Comparison of ENCODE assay signal across 8 cellular contexts in the genomic region with DNA sequence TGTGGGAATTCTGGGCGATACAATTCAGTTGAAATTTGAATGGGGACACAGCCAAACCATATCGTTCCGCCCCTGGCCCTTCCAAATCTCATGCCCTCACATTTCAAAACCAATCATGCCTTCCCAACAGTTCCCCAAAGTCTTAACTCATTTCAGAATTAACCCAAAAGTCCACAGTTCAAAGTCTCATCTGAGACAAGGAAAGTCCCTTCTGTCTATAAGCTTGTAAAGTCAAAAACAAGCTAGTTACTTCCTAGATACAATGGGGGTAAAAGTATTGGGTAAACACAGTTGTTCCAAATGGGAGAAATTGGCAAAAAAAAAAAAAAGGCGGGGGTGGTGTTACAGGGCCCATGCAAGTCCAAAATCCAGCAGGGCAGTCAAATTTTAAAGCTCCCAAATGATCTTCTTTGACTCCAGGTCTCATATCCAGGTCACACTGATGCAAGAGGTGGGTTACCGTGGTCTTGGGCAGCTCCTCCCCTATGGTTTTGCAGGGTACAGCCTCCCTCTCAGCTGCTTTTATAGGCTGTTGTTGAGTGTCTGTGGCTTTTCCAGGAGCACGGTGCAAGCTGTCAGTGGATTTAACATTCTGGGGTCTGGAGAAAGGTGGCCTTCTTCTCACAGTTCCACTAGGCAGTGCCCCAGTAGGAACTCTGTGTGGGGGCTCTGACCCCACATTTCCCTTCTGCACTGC.
DNase-seq lines count a peak whose midpoint lies in the region; ATAC-seq lines count a peak whose summit lies in the region.
"Not testable (repeated sequence)": the region's sequence is repeated elsewhere in the genome, so short reads cannot be mapped to it uniquely, and the experiment has no call there.

No MANE protein-coding gene starts in this region.

- CTCF ChIA-PET in CD8-positive, alpha-beta memory T cell (lab: Charles Lee): interaction anchor here (0.9 to 1.6 kb wide), 3 partner anchors 8 to 77 kb away, joined by 3 to 6 read pairs (median 3); no protein-coding TSS in a partner anchor
- CTCF ChIA-PET in activated CD8-positive, alpha-beta memory T cell treated with anti-CD3 and anti-CD28 coated beads, Interleukin-2, amount 10 ng/mL, durations not matched to agents 7 days and 5 days (lab: Charles Lee): interaction anchor here (1.1 kb wide), 2 partner anchors 9 to 10 kb away, joined by 3 read pairs; no protein-coding TSS in a partner anchor

- POLR2A ChIA-PET in CD8-positive, alpha-beta memory T cell (lab: Charles Lee); activated naive CD8-positive, alpha-beta T cell treated with anti-CD3 and anti-CD28 coated beads, Interleukin-2, amount 10 ng/mL, durations not matched to agents 7 days and 5 days (lab: Charles Lee): not testable (repeated sequence)

- not testable (repeated sequence) for DNase-seq in CD8-positive, alpha-beta memory T cell; activated naive CD8-positive, alpha-beta T cell treated with anti-CD3 and anti-CD28 coated beads, Interleukin-2, amount 10 ng/mL, durations not matched to agents 7 days and 5 days; stimulated activated effector memory CD8-positive, alpha-beta T cell treated with anti-CD3 and anti-CD28 coated beads, Interleukin-12 subunit alpha, Interleukin-12 subunit beta, amount 100 ng/mL, for 72 hours (ENCODE audit: low spot score in 2 of 2)
- DNase-seq in activated CD8-positive, alpha-beta memory T cell treated with anti-CD3 and anti-CD28 coated beads, Interleukin-2, amount 10 ng/mL, durations not matched to agents 7 days and 5 days: peak; percentile 64
- DNase-seq in islet precursor cell (peak; percentile 39), myocyte (ENCODE audit: low read depth) (peak; percentile 55)

- peak; percentile 47 for ATAC-seq in activated CD8-positive, alpha-beta memory T cell treated with anti-CD3 and anti-CD28 coated beads, Interleukin-2, amount 10 ng/mL, durations not matched to agents 7 days and 5 days
- ATAC-seq in activated naive CD8-positive, alpha-beta T cell treated with anti-CD3 and anti-CD28 coated beads, Interleukin-2, amount 10 ng/mL, durations not matched to agents 7 days and 5 days (ENCODE audit: low read depth): peak; percentile 39
- ATAC-seq in stimulated activated effector memory CD8-positive, alpha-beta T cell treated with anti-CD3 and anti-CD28 coated beads, Interleukin-12 subunit alpha, Interleukin-12 subunit beta, amount 100 ng/mL, for 72 hours: peak; percentile 55

- not testable (repeated sequence) for H3K27me3 Mint-ChIP-seq in CD8-positive, alpha-beta memory T cell; T-helper 1 cell treated with Interleukin-12 subunit alpha and Interleukin-12 subunit beta and Interleukin-4 antibody, amounts not matched to agents 30 μg/mL and 1 μg/mL, for 36 hours (ENCODE audit: low read depth); activated CD8-positive, alpha-beta memory T cell treated with anti-CD3 and anti-CD28 coated beads, Interleukin-2, amount 10 ng/mL, durations not matched to agents 7 days and 5 days; activated naive CD8-positive, alpha-beta T cell treated with anti-CD3 and anti-CD28 coated beads, Interleukin-2, amount 10 ng/mL, durations not matched to agents 7 days and 5 days

- H3K9me3 ChIP-seq in CD8-positive, alpha-beta memory T cell (ENCODE audit: low read length): not testable (repeated sequence)
- H3K9me3 ChIP-seq in KOPT-K1 (ENCODE audit: insufficient read depth, low read length, poor library complexity, severe bottlenecking): peaks cover 13% of the 10 kb centered on the region

- H3K27ac ChIP-seq in CD8-positive, alpha-beta memory T cell (ENCODE audit: low read depth, low read length): not testable (repeated sequence)
- H3K27ac ChIP-seq in KOPT-K1 (ENCODE audit: low read depth, low read length, poor library complexity, severe bottlenecking): peak overlapping the region; percentile 59

- peaks cover 27% of the 10 kb centered on the region for H3K4me1 ChIP-seq in CD8-positive, alpha-beta memory T cell (ENCODE audit: insufficient read depth, low read length)

- H3K4me3 Mint-ChIP-seq in CD8-positive, alpha-beta memory T cell: peak overlapping the region in 4 of 7 donors; percentile 19 to 73 (median 30)
- H3K4me3 Mint-ChIP-seq in T-helper 1 cell treated with Interleukin-12 subunit alpha and Interleukin-12 subunit beta and Interleukin-4 antibody, amounts not matched to agents 30 μg/mL and 1 μg/mL, for 36 hours: peak overlapping the region; percentile 43
- H3K4me3 Mint-ChIP-seq in activated CD8-positive, alpha-beta memory T cell treated with anti-CD3 and anti-CD28 coated beads, Interleukin-2, amount 10 ng/mL, durations not matched to agents 7 days and 5 days: not testable (repeated sequence)
- H3K4me3 Mint-ChIP-seq in activated naive CD8-positive, alpha-beta T cell treated with anti-CD3 and anti-CD28 coated beads, Interleukin-2, amount 10 ng/mL, durations not matched to agents 7 days and 5 days: peak overlapping the region; percentile 6
- peak overlapping the region; percentile 74 for H3K4me3 Mint-ChIP-seq in stimulated activated effector memory CD8-positive, alpha-beta T cell treated with anti-CD3 and anti-CD28 coated beads, Interleukin-12 subunit alpha, Interleukin-12 subunit beta, amount 100 ng/mL, for 72 hours

- H3K4me1 Mint-ChIP-seq in CD8-positive, alpha-beta memory T cell: peaks cover 62 to 76% (median 68%) of the 10 kb centered on the region in 3 donors
- H3K4me1 Mint-ChIP-seq in T-helper 1 cell treated with Interleukin-12 subunit alpha and Interleukin-12 subunit beta and Interleukin-4 antibody, amounts not matched to agents 30 μg/mL and 1 μg/mL, for 36 hours (ENCODE audit: low read depth): peaks cover 43% of the 10 kb centered on the region
- peaks cover 49% of the 10 kb centered on the region for H3K4me1 Mint-ChIP-seq in activated CD8-positive, alpha-beta memory T cell treated with anti-CD3 and anti-CD28 coated beads, Interleukin-2, amount 10 ng/mL, durations not matched to agents 7 days and 5 days
- peaks cover 39% of the 10 kb centered on the region for H3K4me1 Mint-ChIP-seq in activated naive CD8-positive, alpha-beta T cell treated with anti-CD3 and anti-CD28 coated beads, Interleukin-2, amount 10 ng/mL, durations not matched to agents 7 days and 5 days
- peaks cover 89% of the 10 kb centered on the region for H3K4me1 Mint-ChIP-seq in stimulated activated effector memory CD8-positive, alpha-beta T cell treated with anti-CD3 and anti-CD28 coated beads, Interleukin-12 subunit alpha, Interleukin-12 subunit beta, amount 100 ng/mL, for 72 hours

- peaks cover 5 to 22% (median 14%) of the 10 kb centered on the region in 3 donors for H3K36me3 Mint-ChIP-seq in CD8-positive, alpha-beta memory T cell
- H3K36me3 Mint-ChIP-seq in T-helper 1 cell treated with Interleukin-12 subunit alpha and Interleukin-12 subunit beta and Interleukin-4 antibody, amounts not matched to agents 30 μg/mL and 1 μg/mL, for 36 hours (ENCODE audit: low read depth): peaks cover 29% of the 10 kb centered on the region
- peaks cover 32% of the 10 kb centered on the region for H3K36me3 Mint-ChIP-seq in activated CD8-positive, alpha-beta memory T cell treated with anti-CD3 and anti-CD28 coated beads, Interleukin-2, amount 10 ng/mL, durations not matched to agents 7 days and 5 days
- H3K36me3 Mint-ChIP-seq in activated naive CD8-positive, alpha-beta T cell treated with anti-CD3 and anti-CD28 coated beads, Interleukin-2, amount 10 ng/mL, durations not matched to agents 7 days and 5 days: peaks cover 24% of the 10 kb centered on the region
- H3K36me3 Mint-ChIP-seq in stimulated activated effector memory CD8-positive, alpha-beta T cell treated with anti-CD3 and anti-CD28 coated beads, Interleukin-12 subunit alpha, Interleukin-12 subunit beta, amount 100 ng/mL, for 72 hours: peaks cover 28% of the 10 kb centered on the region

- not testable (repeated sequence) for H3K27me3 ChIP-seq in CD8-positive, alpha-beta memory T cell (ENCODE audit: insufficient read depth, low read length, poor library complexity, severe bottlenecking)

- not testable (repeated sequence) for H3K36me3 ChIP-seq in CD8-positive, alpha-beta memory T cell (ENCODE audit: insufficient read depth, low read length); KOPT-K1 (ENCODE audit: insufficient read depth, low read length)

- not testable (repeated sequence) for H3K9me3 Mint-ChIP-seq in CD8-positive, alpha-beta memory T cell; activated CD8-positive, alpha-beta memory T cell treated with anti-CD3 and anti-CD28 coated beads, Interleukin-2, amount 10 ng/mL, durations not matched to agents 7 days and 5 days (ENCODE audit: low read depth); activated naive CD8-positive, alpha-beta T cell treated with anti-CD3 and anti-CD28 coated beads, Interleukin-2, amount 10 ng/mL, durations not matched to agents 7 days and 5 days; stimulated activated effector memory CD8-positive, alpha-beta T cell treated with anti-CD3 and anti-CD28 coated beads, Interleukin-12 subunit alpha, Interleukin-12 subunit beta, amount 100 ng/mL, for 72 hours
- H3K9me3 Mint-ChIP-seq in T-helper 1 cell treated with Interleukin-12 subunit alpha and Interleukin-12 subunit beta and Interleukin-4 antibody, amounts not matched to agents 30 μg/mL and 1 μg/mL, for 36 hours: peaks cover 19% of the 10 kb centered on the region

- H3K27ac Mint-ChIP-seq in CD8-positive, alpha-beta memory T cell: peak overlapping the region in 7 of 8 donors; percentile 15 to 89 (median 64)
- H3K27ac Mint-ChIP-seq in T-helper 1 cell treated with Interleukin-12 subunit alpha and Interleukin-12 subunit beta and Interleukin-4 antibody, amounts not matched to agents 30 μg/mL and 1 μg/mL, for 36 hours: peak overlapping the region; percentile 43
- peak overlapping the region; percentile 15 for H3K27ac Mint-ChIP-seq in activated CD8-positive, alpha-beta memory T cell treated with anti-CD3 and anti-CD28 coated beads, Interleukin-2, amount 10 ng/mL, durations not matched to agents 7 days and 5 days
- H3K27ac Mint-ChIP-seq in activated naive CD8-positive, alpha-beta T cell treated with anti-CD3 and anti-CD28 coated beads, Interleukin-2, amount 10 ng/mL, durations not matched to agents 7 days and 5 days: not testable (repeated sequence)
- H3K27ac Mint-ChIP-seq in stimulated activated effector memory CD8-positive, alpha-beta T cell treated with anti-CD3 and anti-CD28 coated beads, Interleukin-12 subunit alpha, Interleukin-12 subunit beta, amount 100 ng/mL, for 72 hours: peak overlapping the region; percentile 93

- H3K4me3 ChIP-seq in CD8-positive, alpha-beta memory T cell (ENCODE audit: low read length): not testable (repeated sequence)
